ENCODE assay signal across 1 cellular context in genomic region chr2:207767461-207768167, GRCh38.
A peak's percentile ranks its signal among the peaks of the same experiment; 100 is the strongest.
TF ChIP-seq lines count a peak whose summit lies in the region.

No MANE protein-coding gene starts in this region.

TF ChIP-seq in K562, 482 proteins besides CTCF, POLR2A, EP300 and RAD21 (continued from another document):
- TF ChIP-seq E2F8 (IDR thresholded peaks at IDR 0.05; ENCODE audit: low read depth, partially characterized antibody) = no peak
- no peak for TF ChIP-seq SIRT6 (IDR thresholded peaks at IDR 0.05; ENCODE audit: low read depth, low read length)
- no peak for TF ChIP-seq RBM15 (IDR thresholded peaks at IDR 0.05; ENCODE audit: insufficient read depth, low read length)
- TF ChIP-seq RHOXF2B (CRISPR knock-in tag; conservative IDR thresholded peaks at IDR 0.05) = no peak
- no peak for TF ChIP-seq NRF1 (conservative IDR thresholded peaks at IDR 0.05 in 1 of 2, IDR thresholded peaks at IDR 0.05 in 1 of 2)
- TF ChIP-seq HDAC1 (IDR thresholded peaks at IDR 0.05) = no peak
- TF ChIP-seq TCF3 (CRISPR knock-in tag; IDR thresholded peaks at IDR 0.05) = no peak
- TF ChIP-seq NFE2 (IDR thresholded peaks at IDR 0.05; ENCODE audit: low read depth) = no peak
- peak; percentile 46 for TF ChIP-seq FIP1L1 (IDR thresholded peaks at IDR 0.05; ENCODE audit: low read depth, low read length, poor library complexity, severe bottlenecking)
- no peak for TF ChIP-seq ZNF121 (CRISPR knock-in tag; conservative IDR thresholded peaks at IDR 0.05)
- TF ChIP-seq THRB (CRISPR knock-in tag; conservative IDR thresholded peaks at IDR 0.05) = no peak
- TF ChIP-seq NCOA2 (IDR thresholded peaks at IDR 0.05; ENCODE audit: partially characterized antibody in 2 of 2) = no peak
- peak; percentile 38 for TF ChIP-seq RBFOX2 (IDR thresholded peaks at IDR 0.05; ENCODE audit: low read depth, low read length)
- no peak for TF ChIP-seq ZNF75A (CRISPR knock-in tag; IDR thresholded peaks at IDR 0.05)
TF ChIP-seq in K562: peak in this region for 3.
